ENCODE assay signal across 33 cellular contexts in genomic region chr17:79435962-79436361, GRCh38.
"Had no signal": no experiment of that assay in that cellular context is flagged by ENCODE, and none has a peak within 500 bp of the region (broad histone marks: within the 10 kb centered on the region; RNA-seq: fewer than 3 reads in every experiment).

No MANE protein-coding gene starts in this region.

- H3K27me3 ChIP-seq: Peyer's patch had no signal

- H3K36me3 Mint-ChIP-seq: activated CD4-positive, alpha-beta memory T cell treated with anti-CD3 and anti-CD28 coated beads for 36 hours; activated naive CD4-positive, alpha-beta T cell treated with anti-CD3 and anti-CD28 coated beads, Interleukin-2, amount 10 ng/mL, durations not matched to agents 7 days and 5 days; activated naive CD8-positive, alpha-beta T cell had no signal

- H3K27ac ChIP-seq: Peyer's patch, SJCRH30, SK-N-MC, VCaP had no signal

- H3K4me1 Mint-ChIP-seq: activated B cell treated with CpG ODN at 0.5 μM for 24 hours; activated naive CD4-positive, alpha-beta T cell treated with anti-CD3 and anti-CD28 coated beads, Interleukin-2, amount 10 ng/mL, durations not matched to agents 7 days and 5 days; activated naive CD8-positive, alpha-beta T cell treated with anti-CD3 and anti-CD28 coated beads, Interleukin-2, amount 50 U/mL, for 24 hours had no signal

- DNase-seq: activated B cell treated with CpG ODN at 0.5 μM for 24 hours; activated CD4-positive, alpha-beta memory T cell treated with anti-CD3 and anti-CD28 coated beads for 36 hours; activated CD4-positive, alpha-beta T cell treated with anti-CD3 and anti-CD28 coated beads for 4 hours; activated CD4-positive, alpha-beta T cell treated with anti-CD3 and anti-CD28 coated beads, Interleukin-2, amount 50 U/mL, for 1 hour; activated CD4-positive, CD25-positive, alpha-beta regulatory T cell treated with anti-CD3 and anti-CD28 coated beads, Interleukin-2, amount 50 U/mL, for 72 hours; activated CD8-positive, alpha-beta memory T cell treated with anti-CD3 and anti-CD28 coated beads, Interleukin-2, amount 50 U/mL, for 4 hours; activated effector memory CD4-positive, alpha-beta T cell treated with Interleukin-2 at 50 U/mL for 16 hours; activated naive CD4-positive, alpha-beta T cell treated with anti-CD3 and anti-CD28 coated beads, Interleukin-2, amount 10 ng/mL, durations not matched to agents 7 days and 5 days; activated naive CD8-positive, alpha-beta T cell treated with anti-CD3 and anti-CD28 coated beads, Interleukin-2, amount 50 U/mL, for 24 hours; activated T-cell treated with anti-CD3 and anti-CD28 coated beads for 4 hours; activated T-cell treated with anti-CD3 and anti-CD28 coated beads, Interleukin-2, amount 50 U/mL, for 4 hours; NCI-H1105; NCI-H1417 treated with DMSO at 0.1 percent for 48 hours; NCI-H187 treated with DMSO at 0.1 percent for 48 hours; NCI-H2081 treated with DMSO at 0.1 percent for 48 hours; NCI-H226; NCI-H446 treated with DMSO at 0.1 percent for 48 hours; NCI-H524; NCI-H69; PC-3; Peyer's patch; RPMI8226; SHP77; SJCRH30; T-helper 1 cell; T-helper 2 cell; T-helper 9 cell had no signal

- H3K9me3 ChIP-seq: Peyer's patch had no signal

- H3K27ac Mint-ChIP-seq: activated B cell treated with CpG ODN at 0.5 μM for 24 hours; activated CD4-positive, alpha-beta memory T cell treated with anti-CD3 and anti-CD28 coated beads for 36 hours; activated naive CD4-positive, alpha-beta T cell treated with anti-CD3 and anti-CD28 coated beads, Interleukin-2, amount 10 ng/mL, durations not matched to agents 7 days and 5 days; activated naive CD8-positive, alpha-beta T cell; activated naive CD8-positive, alpha-beta T cell treated with anti-CD3 and anti-CD28 coated beads, Interleukin-2, amount 50 U/mL, for 24 hours; brain had no signal

- H3K4me3 Mint-ChIP-seq: activated B cell treated with CpG ODN at 0.5 μM for 24 hours; activated CD4-positive, alpha-beta memory T cell treated with anti-CD3 and anti-CD28 coated beads for 36 hours; activated naive CD4-positive, alpha-beta T cell treated with anti-CD3 and anti-CD28 coated beads, Interleukin-2, amount 10 ng/mL, durations not matched to agents 7 days and 5 days; activated naive CD8-positive, alpha-beta T cell; activated naive CD8-positive, alpha-beta T cell treated with anti-CD3 and anti-CD28 coated beads, Interleukin-2, amount 50 U/mL, for 24 hours; activated T-cell treated with anti-CD3 and anti-CD28 coated beads, Interleukin-2, amount 50 U/mL, for 4 hours; brain had no signal

- H3K4me1 ChIP-seq: Peyer's patch, SJCRH30 had no signal

- H3K9me3 Mint-ChIP-seq: activated CD4-positive, alpha-beta memory T cell treated with anti-CD3 and anti-CD28 coated beads for 36 hours; activated naive CD4-positive, alpha-beta T cell treated with anti-CD3 and anti-CD28 coated beads, Interleukin-2, amount 10 ng/mL, durations not matched to agents 7 days and 5 days; activated naive CD8-positive, alpha-beta T cell treated with anti-CD3 and anti-CD28 coated beads, Interleukin-2, amount 50 U/mL, for 24 hours; activated T-cell treated with anti-CD3 and anti-CD28 coated beads, Interleukin-2, amount 50 U/mL, for 4 hours had no signal

- H3K4me3 ChIP-seq: K562, Peyer's patch, SJCRH30, SK-N-MC had no signal

- FAIRE-seq: bronchial epithelial cell, K562 had no signal

- ATAC-seq: activated naive CD8-positive, alpha-beta T cell treated with anti-CD3 and anti-CD28 coated beads, Interleukin-2, amount 50 U/mL, for 24 hours; activated T-cell treated with anti-CD3 and anti-CD28 coated beads, Interleukin-2, amount 50 U/mL, for 4 hours; K562; PC-3 had no signal

- H3K36me3 ChIP-seq: Peyer's patch, SJCRH30 had no signal
